In the genomic region with DNA sequence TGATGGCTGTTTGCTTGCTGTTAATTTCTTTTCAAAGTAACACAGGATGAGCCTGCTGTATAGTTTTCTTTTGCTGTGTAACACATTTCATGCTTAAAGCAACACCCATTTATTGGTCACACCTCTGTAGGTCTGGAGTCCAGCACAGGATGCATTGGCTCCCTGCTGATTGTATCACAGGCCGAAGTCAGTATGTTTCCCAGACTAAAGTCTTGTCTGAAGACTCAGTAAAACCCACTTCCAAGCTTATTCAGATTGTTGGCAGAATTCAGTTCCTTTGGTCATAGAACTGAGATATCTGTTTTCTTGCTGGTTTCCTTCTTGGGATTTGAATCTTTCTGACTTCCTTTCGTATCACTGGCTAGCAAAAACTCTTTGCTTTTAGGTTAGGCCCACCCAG, we compare ENCODE assay signal across 36 cellular contexts. TPM values are rescaled to one million over a fixed set of nuclear protein-coding genes. Genes with fewer than 3 reads are reported as not detected.
DNase-seq lines count a peak whose midpoint lies in the region; ATAC-seq, FAIRE-seq and TF ChIP-seq lines count a peak whose summit lies in the region.
"Had no signal": no experiment of that assay in that cellular context is flagged by ENCODE, and none has a peak within 500 bp of the region (broad histone marks: within the 10 kb centered on the region; RNA-seq: fewer than 3 reads in every experiment).

No MANE protein-coding gene starts in this region.

- peaks cover 32% of the 10 kb centered on the region for H3K4me1 Mint-ChIP-seq in CD4-positive, alpha-beta T cell (ENCODE audit: low read depth)
- H3K4me1 Mint-ChIP-seq in activated CD4-positive, alpha-beta T cell treated with anti-CD3 and anti-CD28 coated beads, Interleukin-2, amount 10 ng/mL, durations not matched to agents 24 days and 14 days: peaks cover 41% of the 10 kb centered on the region

- SMC1A ChIA-PET in GM12878 (lab: Charles Lee; ENCODE audit: uncharacterized antibody, unreplicated experiment): interaction anchor here (0.6 to 6.8 kb wide), 11 partner anchors 9 to 131 kb away, joined by 3 to 131 read pairs (median 4); a partner anchor contains a TSS

- peaks cover 2 to 35% of the 10 kb centered on the region in 2 experiments for H3K36me3 ChIP-seq in GM12878 (ENCODE audit: control insufficient read depth in 2 of 2, insufficient read depth in 2 of 2, low read length in 1 of 2)
- H3K36me3 ChIP-seq: breast epithelium, colonic mucosa, MG63 had no signal

- RAD21 ChIA-PET in GM12878 (lab: Charles Lee; ENCODE audit: unreplicated experiment): interaction anchor here (0.8 to 3.9 kb wide), 8 partner anchors 9 to 132 kb away, joined by 3 to 69 read pairs (median 4); a partner anchor contains a TSS

- no peak for TF ChIP-seq EP300 in GM12878 (IDR thresholded peaks at IDR 0.05; ENCODE audit: borderline replicate concordance in 1 of 2, control insufficient read depth in 1 of 2, low read depth in 2 of 2, low read length in 2 of 2)

- no peak overlapping the region for H2AFZ ChIP-seq in GM12878 (ENCODE audit: control insufficient read depth, low read depth, low read length)
- H2AFZ ChIP-seq: hepatocyte had no signal

- in situ Hi-C loops in GM12878 (cut with MboI): no loop called here

- H3K27me3 Mint-ChIP-seq in CD4-positive, alpha-beta T cell: no peaks in the 10 kb centered on the region
- H3K27me3 Mint-ChIP-seq in activated CD4-positive, alpha-beta T cell treated with anti-CD3 and anti-CD28 coated beads, Interleukin-2, amount 10 ng/mL, durations not matched to agents 24 days and 14 days: no peaks in the 10 kb centered on the region
- H3K27me3 Mint-ChIP-seq: activated naive CD8-positive, alpha-beta T cell; CD4-positive, CD25-positive, alpha-beta regulatory T cell had no signal

- no peaks in the 10 kb centered on the region for H4K20me1 ChIP-seq in GM12878 (ENCODE audit: control insufficient read depth, insufficient read depth)

- H3K4me1 ChIP-seq in GM12878 (ENCODE audit: control insufficient read depth, insufficient read depth, low read length): peaks cover 65% of the 10 kb centered on the region
- H3K4me1 ChIP-seq: A549, breast epithelium, colonic mucosa, HAP-1, psoas muscle had no signal

- peak; percentile 9 for ATAC-seq in GM19395 (IDR thresholded peaks at IDR 0.05; ENCODE audit: unreplicated experiment)
- ATAC-seq in HG03103 (IDR thresholded peaks at IDR 0.05; ENCODE audit: low read depth, unreplicated experiment): peak; percentile 3
- ATAC-seq in GM12878: peak; percentile 16
- no peak for ATAC-seq in CD4-positive, alpha-beta T cell (ENCODE audit: poor library complexity)
- ATAC-seq in GM21381 (IDR thresholded peaks at IDR 0.05; ENCODE audit: unreplicated experiment): no peak
- ATAC-seq: A549, mucosa of descending colon, psoas muscle had no signal

- H3K79me2 ChIP-seq in GM12878 (ENCODE audit: control insufficient read depth, insufficient read depth, low read length): peaks cover 25% of the 10 kb centered on the region
- H3K79me2 ChIP-seq: hepatocyte had no signal

- 15% methylated on average over 2 of the region's 2 CpGs for WGBS in GM12878 (ENCODE audit: insufficient coverage, insufficient replicate concordance, low lambda C conversion rate, missing lambda C conversion rate)

- POLR2A ChIA-PET in GM12878 (lab: Charles Lee): interaction anchor here (1.0 to 8.8 kb wide), 6 partner anchors 9 to 129 kb away, joined by 3 to 91 read pairs (median 4); no protein-coding TSS in a partner anchor
- POLR2A ChIA-PET in CD4-positive, alpha-beta T cell (lab: Charles Lee): no interaction called here

- BruUV-seq in GM12878 (replicated peaks; lab: Mats Ljungman, UMichigan): TSS peak; percentile 90

- DNase-seq in GM12865 (ENCODE audit: low read depth): peak; percentile 74
- no peak for DNase-seq in GM12878 (ENCODE audit: low read depth, low spot score)
- DNase-seq in CD4-positive, alpha-beta T cell: no peak
- no peak for DNase-seq in central memory CD4-positive, alpha-beta T cell
- no peak for DNase-seq in activated CD4-positive, alpha-beta T cell treated with anti-CD3 and anti-CD28 coated beads, Interleukin-2, amount 10 ng/mL, durations not matched to agents 24 days and 14 days
- DNase-seq: activated CD4-positive, alpha-beta T cell treated with anti-CD3 and anti-CD28 coated beads, Interleukin-2, amount 50 U/mL, for 4 hours; activated CD4-positive, CD25-positive, alpha-beta regulatory T cell; activated effector memory CD4-positive, alpha-beta T cell treated with anti-CD3 and anti-CD28 coated beads, Interleukin-2, amount 50 U/mL, for 16 hours; CD4-positive, CD25-positive, alpha-beta regulatory T cell; colonic mucosa; effector CD4-positive, alpha-beta T cell; KG1; MG63; mucosa of descending colon; natural killer cell; NCI-H1105 treated with DMSO at 0.1 percent for 48 hours; NCI-H187 treated with DMSO at 0.1 percent for 48 hours; NCI-H510A treated with DMSO at 0.1 percent for 48 hours; occipital lobe; psoas muscle; sigmoid colon; stimulated activated CD4-positive, alpha-beta T cell treated with anti-CD3 and anti-CD28 coated beads, Interleukin-12 subunit alpha, Interleukin-12 subunit beta, amount 100 ng/mL, for 4 hours; stimulated activated CD4-positive, alpha-beta T cell treated with anti-CD3 and anti-CD28 coated beads, Interleukin-2, amount 100 ng/mL, for 48 hours; thyroid gland had no signal

- H3K27ac ChIP-seq in GM12878 (ENCODE audit: control insufficient read depth, insufficient read depth): peak overlapping the region; percentile 97
- no peak overlapping the region for H3K27ac ChIP-seq in CD4-positive, alpha-beta T cell (ENCODE audit: low read depth, low read length)
- H3K27ac ChIP-seq: A549, breast epithelium, colonic mucosa, epithelial cell of prostate, hepatocyte, psoas muscle, SK-N-MC, thyroid gland had no signal

- no peak overlapping the region for H3K4me3 Mint-ChIP-seq in CD4-positive, alpha-beta T cell
- no peak overlapping the region for H3K4me3 Mint-ChIP-seq in activated CD4-positive, alpha-beta T cell treated with anti-CD3 and anti-CD28 coated beads, Interleukin-2, amount 10 ng/mL, durations not matched to agents 24 days and 14 days
- H3K4me3 Mint-ChIP-seq: activated naive CD8-positive, alpha-beta T cell; CD4-positive, CD25-positive, alpha-beta regulatory T cell; natural killer cell had no signal

- no peak for FAIRE-seq in GM12878 (lab: Jason Lieb, UNC)
- FAIRE-seq: A549, D721Med had no signal

- peaks cover 45% of the 10 kb centered on the region for H3K36me3 Mint-ChIP-seq in CD4-positive, alpha-beta T cell (ENCODE audit: low read depth)
- H3K36me3 Mint-ChIP-seq in activated CD4-positive, alpha-beta T cell treated with anti-CD3 and anti-CD28 coated beads, Interleukin-2, amount 10 ng/mL, durations not matched to agents 24 days and 14 days (ENCODE audit: low read depth): peaks cover 42% of the 10 kb centered on the region

- H3K4me3 ChIP-seq in GM12865 (ENCODE audit: low read depth, low read length): peak overlapping the region; percentile 51
- no peak overlapping the region for H3K4me3 ChIP-seq in GM12878
- H3K4me3 ChIP-seq: A549, breast epithelium, colonic mucosa, HAP-1, hepatocyte, lung, MG63, mucosa of descending colon, psoas muscle, sigmoid colon, SK-N-MC, thyroid gland had no signal

- H3K9me3 ChIP-seq in GM12878 (replicated peaks; ENCODE audit: control insufficient read depth, insufficient read depth, low read length): peaks cover 3% of the 10 kb centered on the region
- no peaks in the 10 kb centered on the region for H3K9me3 ChIP-seq in CD4-positive, alpha-beta T cell (ENCODE audit: control insufficient read depth, low read length)
- H3K9me3 ChIP-seq: A549, colonic mucosa, HAP-1, sigmoid colon, thyroid gland had no signal

- no peak for TF ChIP-seq RAD21 in GM12878 (IDR thresholded peaks at IDR 0.05; ENCODE audit: insufficient read depth, low read depth, low read length)

- H3K9ac ChIP-seq in GM12878 (ENCODE audit: control insufficient read depth, insufficient read depth, low read length): peak overlapping the region; percentile 65

- no peaks in the 10 kb centered on the region for H3K9me3 Mint-ChIP-seq in CD4-positive, alpha-beta T cell
- no peaks in the 10 kb centered on the region for H3K9me3 Mint-ChIP-seq in activated CD4-positive, alpha-beta T cell treated with anti-CD3 and anti-CD28 coated beads, Interleukin-2, amount 10 ng/mL, durations not matched to agents 24 days and 14 days
- H3K9me3 Mint-ChIP-seq: natural killer cell had no signal

- no peaks in the 10 kb centered on the region for H3K27me3 ChIP-seq in GM12878 (replicated peaks in 1 of 2; ENCODE audit: control insufficient read depth in 2 of 2, insufficient read depth in 2 of 2, low read length in 1 of 2)
- H3K27me3 ChIP-seq in CD4-positive, alpha-beta T cell (ENCODE audit: control insufficient read depth, insufficient read depth, low read length): no peaks in the 10 kb centered on the region
- H3K27me3 ChIP-seq: breast epithelium, colonic mucosa, hepatocyte, MG63, sigmoid colon, thyroid gland had no signal

- no peak overlapping the region for H3K27ac Mint-ChIP-seq in CD4-positive, alpha-beta T cell
- H3K27ac Mint-ChIP-seq in activated CD4-positive, alpha-beta T cell treated with anti-CD3 and anti-CD28 coated beads, Interleukin-2, amount 10 ng/mL, durations not matched to agents 24 days and 14 days: no peak overlapping the region
- H3K27ac Mint-ChIP-seq: activated naive CD8-positive, alpha-beta T cell; natural killer cell had no signal

- TF ChIP-seq CTCF in GM12865 (IDR thresholded peaks at IDR 0.05; ENCODE audit: insufficient read depth, low read depth, low read length, missing control alignments) (no peak), GM12878 (IDR thresholded peaks at IDR 0.05 in 2 of 3, conservative IDR thresholded peaks at IDR 0.05 in 1 of 3; ENCODE audit: control insufficient read depth in 2 of 3, extremely low read depth in 1 of 3, insufficient read depth in 1 of 3, low read depth in 3 of 3, low read length in 3 of 3) (no peak)
- no peak for TF ChIP-seq CTCF in CD4-positive, alpha-beta T cell (IDR thresholded peaks at IDR 0.05)

- TF ChIP-seq POLR2A in GM12878 (IDR thresholded peaks at IDR 0.05; ENCODE audit: low read depth, low read length): no peak

- H3K4me2 ChIP-seq in GM12878 (ENCODE audit: control insufficient read depth, insufficient read depth): peak overlapping the region; percentile 75
- H3K4me2 ChIP-seq: A549, hepatocyte had no signal

- CTCF ChIA-PET in GM12878 (lab: Yijun Ruan, JAX): interaction anchor here (1.2 to 3.9 kb wide), 5 partner anchors 9 to 53 kb away, joined by 3 to 20 read pairs (median 5); no protein-coding TSS in a partner anchor
- CTCF ChIA-PET in CD4-positive, alpha-beta T cell (lab: Charles Lee): no interaction called here

- intact Hi-C loops in GM12878 (cut with micrococcal nuclease; ENCODE audit: unreplicated experiment): no loop called here
- intact Hi-C loops in CD4-positive, alpha-beta T cell (cut with DNase I, micrococcal nuclease): no loop called here
- intact Hi-C loops in activated CD4-positive, alpha-beta T cell treated with anti-CD3 and anti-CD28 coated beads, Interleukin-2, amount 10 ng/mL, durations not matched to agents 24 days and 14 days (cut with micrococcal nuclease): loop anchor here (5.0 kb wide), 1 partner anchor 84 kb away; no protein-coding TSS in a partner anchor

RNA-seq across cellular contexts. Expression of a gene that starts 54.3 kb away (rescaled TPM):
- total RNA-seq in GM12878 (2013; cell fraction: nucleolus; rRNA removed): 17.9 and 22.6 TPM in 2 replicates
- total RNA-seq in GM12878 (2014; rRNA removed): 0.82 and 0.85 TPM in 2 replicates
- 0.55 and 0.81 TPM in 2 replicates for total RNA-seq in GM12878 (2014; rRNA removed; fragmentation: Illumina TruSeq; extraction: Trizol)
- 0.48 and 0.62 TPM in 2 replicates for total RNA-seq in GM12878 (2021)
- 5.1 TPM for polyA plus RNA-seq in GM12878 (2011; ENCODE audit: low read depth)
- polyA plus RNA-seq in GM12878 (2011; rRNA removed): 1.2 and 2.3 TPM in 2 replicates
- 0.13 and 0.24 TPM in 2 replicates for polyA plus RNA-seq in GM12878 (2011; cell fraction: cytosol; rRNA removed)
- 3.6 and 4.5 TPM in 2 replicates for polyA plus RNA-seq in GM12878 (2011; cell fraction: nucleus; rRNA removed)
- polyA plus RNA-seq in GM12878 (2012): 4.5 and 6.1 TPM in 2 replicates
- polyA plus RNA-seq in GM12878 (2014; fragmentation: Illumina TruSeq; extraction: Trizol): 0.16 and 0.29 TPM in 2 replicates
- 1 to 10 TPM; 1.5 to 2.3 TPM for polyA plus RNA-seq in GM12878 (2014; fragmentation: Nextera tagmentation; extraction: Ambion mirVana)
- polyA plus RNA-seq in GM12878 (2014; rRNA removed): 0.27 and 0.39 TPM in 2 replicates
- polyA plus RNA-seq in GM12878 (2016; fragmentation: Nextera tagmentation; extraction: Ambion mirVana): 1 to 10 TPM; 4.5 to 5.2 TPM
- polyA minus RNA-seq in GM12878 (2011; rRNA and poly(A)+ RNA removed): 1.1 and 2.4 TPM in 2 replicates
- 0.67 and 0.94 TPM in 2 replicates for polyA minus RNA-seq in GM12878 (2011; cell fraction: cytosol; rRNA and poly(A)+ RNA removed)
- 3.3 and 3.4 TPM in 2 replicates for polyA minus RNA-seq in GM12878 (2011; cell fraction: nucleus; rRNA and poly(A)+ RNA removed)
- total RNA-seq in CD4-positive, alpha-beta T cell: 1 to 10 TPM; 2.7 to 3.1 TPM
- 0.43 and 0.65 TPM in 2 replicates for total RNA-seq in activated CD4-positive, alpha-beta T cell treated with anti-CD3 and anti-CD28 coated beads, Interleukin-2, amount 10 ng/mL, durations not matched to agents 24 days and 14 days

RNA-seq across cellular contexts. Expression of a gene that starts 55.3 kb away (rescaled TPM):
- 92.7 and 109 TPM in 2 replicates for total RNA-seq in GM12878 (2013; cell fraction: nucleolus; rRNA removed)
- total RNA-seq in GM12878 (2014; rRNA removed) (21.0 and 26.8 TPM in 2 replicates), GM12878 (2014; rRNA removed; fragmentation: Illumina TruSeq; extraction: Trizol) (11.4 and 13.4 TPM in 2 replicates), GM12878 (2021) (18.6 and 19.9 TPM in 2 replicates)
- polyA plus RNA-seq in GM12878 (2011; ENCODE audit: low read depth): 201 TPM
- polyA plus RNA-seq in GM12878 (2011; rRNA removed) (67.9 and 80.1 TPM in 2 replicates), GM12878 (2014; fragmentation: Illumina TruSeq; extraction: Trizol) (9.9 and 10.6 TPM in 2 replicates), GM12878 (2014; fragmentation: Nextera tagmentation; extraction: Ambion mirVana) (10 to 100 TPM; 24.1 to 24.2 TPM), GM12878 (2014; rRNA removed) (23.5 and 32.2 TPM in 2 replicates), GM12878 (2016; fragmentation: Nextera tagmentation; extraction: Ambion mirVana) (10 to 100 TPM; 52.1 to 57.3 TPM)
- polyA plus RNA-seq in GM12878 (2011; cell fraction: cytosol; rRNA removed): 46.2 and 65.1 TPM in 2 replicates
- polyA plus RNA-seq in GM12878 (2011; cell fraction: nucleus; rRNA removed): 48.1 and 72.6 TPM in 2 replicates
- polyA plus RNA-seq in GM12878 (2012): 80.2 and 194 TPM in 2 replicates
- 28.2 and 31.1 TPM in 2 replicates for polyA minus RNA-seq in GM12878 (2011; rRNA and poly(A)+ RNA removed)
- 20.3 and 21.3 TPM in 2 replicates for polyA minus RNA-seq in GM12878 (2011; cell fraction: cytosol; rRNA and poly(A)+ RNA removed)
- 57.9 and 60.2 TPM in 2 replicates for polyA minus RNA-seq in GM12878 (2011; cell fraction: nucleus; rRNA and poly(A)+ RNA removed)
- total RNA-seq in CD4-positive, alpha-beta T cell: 10 to 100 TPM; 10.3 to 11.6 TPM
- 16.3 and 17.2 TPM in 2 replicates for total RNA-seq in activated CD4-positive, alpha-beta T cell treated with anti-CD3 and anti-CD28 coated beads, Interleukin-2, amount 10 ng/mL, durations not matched to agents 24 days and 14 days

Comparison
In these comparisons a context has a peak if more than half of its experiments do, and no peak if none do; other contexts are left out.
1. ATAC-seq: peak in GM19395 (single experiment), HG03103 (single experiment) and GM12878 (single experiment); none in CD4-positive, alpha-beta T cell (single experiment) and GM21381 (single experiment).